ENCODE assay signal across 1 cellular context in genomic region chr9:121840838-121841760, GRCh38.
TF ChIP-seq lines count a peak whose summit lies in the region.

No MANE protein-coding gene starts in this region.

TF ChIP-seq in GM12878, 131 proteins besides CTCF, POLR2A, EP300 and RAD21 (continued from another document):
- no peak for TF ChIP-seq E4F1 (IDR thresholded peaks at IDR 0.05; ENCODE audit: borderline replicate concordance, partially characterized antibody)
TF ChIP-seq in GM12878: peak in this region for 1.
